ENCODE assay signal across 18 cellular contexts in genomic region chr2:214169736-214170135, GRCh38.
"Had no signal": no experiment of that assay in that cellular context is flagged by ENCODE, and none has a peak within 500 bp of the region (broad histone marks: within the 10 kb centered on the region; RNA-seq: fewer than 3 reads in every experiment).

No MANE protein-coding gene starts in this region.

- H3K36me3 ChIP-seq: gastroesophageal sphincter, stomach, tibial artery, uterus had no signal

- H3K27me3 Mint-ChIP-seq: activated CD4-positive, alpha-beta memory T cell treated with anti-CD3 and anti-CD28 coated beads, Interleukin-2, amount 10 ng/mL, durations not matched to agents 7 days and 5 days; activated CD4-positive, alpha-beta T cell treated with anti-CD3 and anti-CD28 coated beads for 36 hours; brain had no signal

- H3K27me3 ChIP-seq: dorsolateral prefrontal cortex, gastroesophageal sphincter, hepatocyte, stomach, tibial artery, uterus had no signal

- H3K36me3 Mint-ChIP-seq: brain had no signal

- H3K79me2 ChIP-seq: hepatocyte had no signal

- DNase-seq: activated CD4-positive, alpha-beta memory T cell treated with anti-CD3 and anti-CD28 coated beads, Interleukin-2, amount 10 ng/mL, durations not matched to agents 7 days and 5 days; activated CD4-positive, alpha-beta T cell treated with anti-CD3 and anti-CD28 coated beads for 36 hours; activated CD8-positive, alpha-beta memory T cell treated with anti-CD3 and anti-CD28 coated beads, Interleukin-2, amount 50 U/mL, for 4 hours; cerebellar nuclear complex; dorsolateral prefrontal cortex; kidney glomerular epithelial cell; stimulated activated CD4-positive, alpha-beta T cell treated with anti-CD3 and anti-CD28 coated beads, Interleukin-15, amount 100 ng/mL, for 24 hours; stimulated activated CD4-positive, alpha-beta T cell treated with anti-CD3 and anti-CD28 coated beads, Interleukin-4, amount 100 ng/mL, for 4 hours; stomach; T-helper 1 cell; tibial artery; uterus had no signal

- H3K9me3 Mint-ChIP-seq: activated CD4-positive, alpha-beta memory T cell treated with anti-CD3 and anti-CD28 coated beads, Interleukin-2, amount 10 ng/mL, durations not matched to agents 7 days and 5 days; brain; neural crest cell had no signal

- H3K4me2 ChIP-seq: hepatocyte had no signal

- H3K4me3 Mint-ChIP-seq: activated CD4-positive, alpha-beta memory T cell treated with anti-CD3 and anti-CD28 coated beads, Interleukin-2, amount 10 ng/mL, durations not matched to agents 7 days and 5 days; activated CD4-positive, alpha-beta T cell treated with anti-CD3 and anti-CD28 coated beads for 36 hours; brain; neural crest cell had no signal

- H3K9me3 ChIP-seq: gastroesophageal sphincter, stomach, tibial artery, uterus had no signal

- H3K4me1 ChIP-seq: gastroesophageal sphincter, stomach, tibial artery, uterus had no signal

- H3K4me3 ChIP-seq: dorsolateral prefrontal cortex, gastroesophageal sphincter, hepatocyte, stomach, tibial artery, uterus had no signal

- H3K4me1 Mint-ChIP-seq: activated CD4-positive, alpha-beta memory T cell treated with anti-CD3 and anti-CD28 coated beads, Interleukin-2, amount 10 ng/mL, durations not matched to agents 7 days and 5 days; activated CD4-positive, alpha-beta T cell treated with anti-CD3 and anti-CD28 coated beads for 36 hours; neural crest cell had no signal

- ATAC-seq: activated CD4-positive, alpha-beta T cell treated with anti-CD3 and anti-CD28 coated beads for 36 hours; esophagus mucosa; gastroesophageal sphincter had no signal

- H3K27ac ChIP-seq: dorsolateral prefrontal cortex, gastroesophageal sphincter, hepatocyte, stomach, tibial artery, uterus, VCaP had no signal

- H3K27ac Mint-ChIP-seq: activated CD4-positive, alpha-beta memory T cell treated with anti-CD3 and anti-CD28 coated beads, Interleukin-2, amount 10 ng/mL, durations not matched to agents 7 days and 5 days; activated CD4-positive, alpha-beta T cell treated with anti-CD3 and anti-CD28 coated beads for 36 hours; brain had no signal

- H2AFZ ChIP-seq: hepatocyte had no signal
